In the genomic region with DNA sequence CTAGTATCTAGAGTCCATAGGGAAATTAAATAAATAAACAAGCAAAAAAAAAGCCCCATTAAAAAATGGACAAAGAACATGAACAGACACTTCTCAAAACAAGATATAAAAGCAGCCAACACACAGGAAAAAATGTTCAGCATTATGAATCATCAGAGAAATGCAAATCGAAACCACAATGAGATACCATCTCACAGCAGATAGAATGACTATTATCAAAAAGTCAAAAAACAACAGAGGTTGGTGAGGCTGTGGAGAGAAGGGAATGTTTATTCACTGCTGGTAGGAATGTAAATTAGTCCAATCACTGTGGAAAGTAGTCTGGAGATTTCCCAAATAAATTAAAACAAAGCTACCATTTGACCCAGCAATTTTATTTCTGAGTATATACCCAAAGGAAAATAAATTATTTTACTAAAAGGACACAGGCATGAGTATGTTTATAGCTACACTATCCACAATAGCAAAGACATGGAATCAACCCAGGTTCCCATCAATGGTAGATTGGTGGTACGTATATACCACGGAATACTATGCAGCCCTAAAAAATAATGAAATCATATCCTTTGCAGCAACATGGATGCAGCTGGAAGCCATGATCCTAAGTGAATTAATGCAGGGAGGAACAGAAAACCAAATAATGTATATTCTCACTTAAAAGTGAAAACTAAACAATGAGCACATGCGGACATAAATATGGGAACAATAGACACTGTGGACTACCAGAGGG, we compare ENCODE assay signal across 15 cellular contexts.
DNase-seq lines count a peak whose midpoint lies in the region; ATAC-seq, FAIRE-seq and TF ChIP-seq lines count a peak whose summit lies in the region.
"Had no signal": no experiment of that assay in that cellular context is flagged by ENCODE, and none has a peak within 500 bp of the region (broad histone marks: within the 10 kb centered on the region; RNA-seq: fewer than 3 reads in every experiment).

No MANE protein-coding gene starts in this region.

- in situ Hi-C loops in astrocyte of the spinal cord (cut with HindIII; ENCODE audit: low sequenced_read_pairs) = no loop called here
- in situ Hi-C loops in ACHN (cut with HindIII; ENCODE audit: low pct_ligation_motif_present, low pct_unique_long_range_greater_than_20kb, low sequenced_read_pairs) = no loop called here

- H3K4me2 ChIP-seq in keratinocyte (ENCODE audit: control insufficient read depth, extremely low read depth, insufficient read depth, low read depth, low read length) (peak overlapping the region; percentile 32), OCI-LY7 (ENCODE audit: low read length) (no peak overlapping the region)

- H3K9me2 ChIP-seq in OCI-LY7 (ENCODE audit: insufficient read depth, low read length) = no peaks in the 10 kb centered on the region

- H3K9me3 ChIP-seq in keratinocyte (ENCODE audit: control insufficient read depth, low read depth, low read length) = peaks cover 2% of the 10 kb centered on the region
- no peaks in the 10 kb centered on the region for H3K9me3 ChIP-seq in OCI-LY7 (ENCODE audit: low read length)
- no peaks in the 10 kb centered on the region for H3K9me3 ChIP-seq in uterus
- H3K9me3 ChIP-seq: lower lobe of right lung, ovary had no signal

- DNase-seq in BJ (ENCODE audit: low read depth) = peak; percentile 61
- peak; percentile 9 for DNase-seq in LoVo (ENCODE audit: low spot score)
- DNase-seq in astrocyte of the spinal cord (ENCODE audit: low read depth, low spot score) = peak; percentile 92
- DNase-seq in keratinocyte (ENCODE audit: low read depth, low spot score) = peak; percentile 57
- no peak for DNase-seq in OCI-LY7 (ENCODE audit: low spot score)
- no peak for DNase-seq in ACHN
- no peak for DNase-seq in uterus
- DNase-seq: activated CD4-positive, alpha-beta memory T cell treated with anti-CD3 and anti-CD28 coated beads, Interleukin-2, amount 10 ng/mL, durations not matched to agents 7 days and 5 days; lower lobe of right lung; NCI-H1417; ovary; stimulated activated naive B cell treated with anti-CD40 and anti-IgM and Interleukin-4, amounts not matched to agents 10 μg/mL and 1 μg/mL and 100 μg/mL, for 72 hours; T-helper 1 cell had no signal

- no peak overlapping the region for H3K9ac ChIP-seq in keratinocyte (ENCODE audit: control insufficient read depth, extremely low read depth, insufficient read depth, low read length)
- H3K9ac ChIP-seq: BLaER1 treated with 17β-estradiol and CSF1 and Interleukin-3, amounts not matched to agents 10 nM and 100 nM had no signal

- H3K79me2 ChIP-seq in keratinocyte (ENCODE audit: control insufficient read depth, insufficient read depth, low read length) (no peaks in the 10 kb centered on the region), OCI-LY7 (ENCODE audit: insufficient read depth, low read depth, low read length) (no peaks in the 10 kb centered on the region)

- no peaks in the 10 kb centered on the region for H3K27me3 ChIP-seq in BJ (ENCODE audit: control insufficient read depth, insufficient read depth, low read length)
- H3K27me3 ChIP-seq in keratinocyte (ENCODE audit: control insufficient read depth, extremely low read depth, insufficient read depth, low read length) = no peaks in the 10 kb centered on the region
- no peaks in the 10 kb centered on the region for H3K27me3 ChIP-seq in uterus
- H3K27me3 ChIP-seq: BLaER1 treated with 17β-estradiol and CSF1 and Interleukin-3, amounts not matched to agents 10 nM and 100 nM; ovary had no signal

- CTCF ChIA-PET in BJ (lab: Yijun Ruan, JAX) (interaction anchor here (1.4 kb wide), 1 partner anchor 10 kb away, joined by 4 read pairs; no protein-coding TSS in a partner anchor), OCI-LY7 (lab: Charles Lee; ENCODE audit: unreplicated experiment) (no interaction called here)

- no peaks in the 10 kb centered on the region for H3K36me3 ChIP-seq in BJ (ENCODE audit: control insufficient read depth, insufficient read depth, low read length)
- H3K36me3 ChIP-seq in keratinocyte (ENCODE audit: control insufficient read depth in 2 of 2, extremely low read depth in 1 of 2, insufficient read depth in 2 of 2, low read length in 2 of 2) = no peaks in the 10 kb centered on the region
- no peaks in the 10 kb centered on the region for H3K36me3 ChIP-seq in OCI-LY7 (ENCODE audit: insufficient read depth, low read length)
- H3K36me3 ChIP-seq in uterus = no peaks in the 10 kb centered on the region
- H3K36me3 ChIP-seq: BLaER1 treated with 17β-estradiol and CSF1 and Interleukin-3, amounts not matched to agents 10 nM and 100 nM; lower lobe of right lung; ovary had no signal

- no peak for ATAC-seq in GM21515 (IDR thresholded peaks at IDR 0.05; ENCODE audit: unreplicated experiment)
- ATAC-seq: lower lobe of right lung; stimulated activated naive B cell treated with anti-CD40 and anti-IgM and Interleukin-4, amounts not matched to agents 10 μg/mL and 1 μg/mL and 100 μg/mL, for 72 hours had no signal

- TF ChIP-seq POLR2A in uterus (IDR thresholded peaks at IDR 0.05) = no peak

- BruUV-seq in OCI-LY7 (replicated peaks; lab: Mats Ljungman, UMichigan) = no TSS peak

- intact Hi-C loops in OCI-LY7 (cut with micrococcal nuclease; ENCODE audit: unreplicated experiment) (no loop called here), uterus (cut with DNase I; ENCODE audit: low total_unique reads) (no loop called here)

- no peaks in the 10 kb centered on the region for H4K20me1 ChIP-seq in keratinocyte (ENCODE audit: control insufficient read depth, extremely low read depth, insufficient read depth, low read length)
- no peaks in the 10 kb centered on the region for H4K20me1 ChIP-seq in OCI-LY7 (ENCODE audit: insufficient read depth, low read length)
- H4K20me1 ChIP-seq: BLaER1 treated with 17β-estradiol and CSF1 and Interleukin-3, amounts not matched to agents 10 nM and 100 nM had no signal

- TF ChIP-seq CTCF in BJ (IDR thresholded peaks at IDR 0.05; ENCODE audit: insufficient read depth, low read depth, low read length) (peak; percentile 28; the same call in 1 of the 2 replicates), astrocyte of the spinal cord (IDR thresholded peaks at IDR 0.05; ENCODE audit: low read depth, low read length) (no peak), keratinocyte (optimal IDR thresholded peaks at IDR 0.05 in 1 of 3, IDR thresholded peaks at IDR 0.05 in 1 of 3, conservative IDR thresholded peaks at IDR 0.05 in 1 of 3; ENCODE audit: extremely low read depth in 1 of 3, insufficient read depth in 2 of 3, low read length in 3 of 3) (no peak), OCI-LY7 (conservative IDR thresholded peaks at IDR 0.05; ENCODE audit: low read length) (no peak), uterus (IDR thresholded peaks at IDR 0.05) (no peak)

- H3K27ac ChIP-seq in keratinocyte (ENCODE audit: control insufficient read depth, insufficient read depth, low read length) (peak overlapping the region; percentile 75), OCI-LY7 (ENCODE audit: low read depth, low read length, poor library complexity, severe bottlenecking) (no peak overlapping the region), uterus (no peak overlapping the region)
- H3K27ac ChIP-seq: lower lobe of right lung, ovary had no signal

- H3K4me1 ChIP-seq in keratinocyte (ENCODE audit: control insufficient read depth, extremely low read depth, insufficient read depth, low read length) (peaks cover 21% of the 10 kb centered on the region), OCI-LY7 (ENCODE audit: insufficient read depth, low read length, poor library complexity, severe bottlenecking) (no peaks in the 10 kb centered on the region), uterus (no peaks in the 10 kb centered on the region)
- H3K4me1 ChIP-seq: lower lobe of right lung had no signal

- H3K9me1 ChIP-seq in keratinocyte (ENCODE audit: control insufficient read depth, extremely low read depth, insufficient read depth, low read length) = no peaks in the 10 kb centered on the region

- dilution Hi-C loops in keratinocyte (cut with MboI; ENCODE audit: extremely low pct_ligation_motif_present, low sequenced_read_pairs) = no loop called here

- POLR2A ChIA-PET in BJ (lab: Charles Lee) = no interaction called here
- POLR2A ChIA-PET in OCI-LY7 (lab: Charles Lee) = interaction anchor here (0.6 kb wide), 1 partner anchor 718 kb away, joined by 3 read pairs; no protein-coding TSS in a partner anchor

- peak; percentile 81 for FAIRE-seq in keratinocyte (lab: Jason Lieb, UNC)

- H2AFZ ChIP-seq in keratinocyte (ENCODE audit: control insufficient read depth, low read length) = peak overlapping the region; percentile 19
- H2AFZ ChIP-seq in OCI-LY7 (ENCODE audit: low read length) = no peak overlapping the region

- H3K4me3 ChIP-seq in BJ (ENCODE audit: low read depth, low read length) = no peak overlapping the region
- H3K4me3 ChIP-seq in astrocyte of the spinal cord (ENCODE audit: low read depth, low read length) = no peak overlapping the region
- H3K4me3 ChIP-seq in keratinocyte (ENCODE audit: control insufficient read depth in 2 of 3, extremely low read depth in 1 of 3, insufficient read depth in 2 of 3, low read depth in 1 of 3, low read length in 3 of 3) = peak overlapping the region in 1 of 3 experiments; percentile 46
- no peak overlapping the region for H3K4me3 ChIP-seq in OCI-LY7 (ENCODE audit: low read depth, low read length, poor library complexity, severe bottlenecking)
- H3K4me3 ChIP-seq in uterus = no peak overlapping the region
- H3K4me3 ChIP-seq: BLaER1 treated with 17β-estradiol and CSF1 and Interleukin-3, amounts not matched to agents 10 nM and 100 nM; lower lobe of right lung; ovary had no signal

Comparison
In these comparisons a context has a peak if more than half of its experiments do, and no peak if none do; other contexts are left out.
1. DNase-seq: peak in BJ (single experiment), LoVo (single experiment), astrocyte of the spinal cord (single experiment) and keratinocyte (single experiment); none in OCI-LY7 (single experiment), ACHN (single experiment) and uterus (0 of 2).